17 cellular contexts compared by ENCODE assay signal in genomic region chr3:139187648-139188047, GRCh38.
"Had no signal": no experiment of that assay in that cellular context is flagged by ENCODE, and none has a peak within 500 bp of the region (broad histone marks: within the 10 kb centered on the region; RNA-seq: fewer than 3 reads in every experiment).

No MANE protein-coding gene starts in this region.

- H3K9me3 ChIP-seq: esophagus muscularis mucosa, sigmoid colon, suprapubic skin, upper lobe of right lung had no signal

- H3K4me3 ChIP-seq: esophagus muscularis mucosa, sigmoid colon, suprapubic skin, upper lobe of right lung had no signal

- H3K4me1 ChIP-seq: sigmoid colon, suprapubic skin, upper lobe of right lung had no signal

- ATAC-seq: activated CD8-positive, alpha-beta T cell treated with anti-CD3 and anti-CD28 coated beads for 36 hours; activated naive CD8-positive, alpha-beta T cell treated with anti-CD3 and anti-CD28 coated beads, Interleukin-2, amount 50 U/mL, for 24 hours; left ventricle myocardium superior; upper lobe of right lung had no signal

- H3K27ac ChIP-seq: esophagus muscularis mucosa, sigmoid colon, suprapubic skin, upper lobe of right lung, WERI-Rb-1 had no signal

- H3K27me3 ChIP-seq: esophagus muscularis mucosa, sigmoid colon, suprapubic skin, upper lobe of right lung had no signal

- FAIRE-seq: astrocyte had no signal

- DNase-seq: activated CD4-positive, alpha-beta T cell treated with anti-CD3 and anti-CD28 coated beads for 4 hours; activated CD8-positive, alpha-beta T cell treated with anti-CD3 and anti-CD28 coated beads for 36 hours; activated naive CD4-positive, alpha-beta T cell treated with Interleukin-2 at 50 U/mL for 16 hours; activated naive CD8-positive, alpha-beta T cell treated with anti-CD3 and anti-CD28 coated beads, Interleukin-2, amount 50 U/mL, for 24 hours; islet precursor cell; left ventricle myocardium superior; mesenchymal stem cell; sigmoid colon; stimulated activated CD4-positive, alpha-beta T cell treated with anti-CD3 and anti-CD28 coated beads, Interleukin-12 subunit alpha, Interleukin-12 subunit beta, amount 100 ng/mL, for 4 hours; stimulated activated CD4-positive, alpha-beta T cell treated with anti-CD3 and anti-CD28 coated beads, Interleukin-2, amount 100 ng/mL, for 48 hours; stimulated activated naive CD4-positive, alpha-beta T cell treated with Interleukin-2 at 50 U/mL for 16 hours; T1000; upper lobe of right lung; WERI-Rb-1 had no signal

- H3K36me3 ChIP-seq: esophagus muscularis mucosa, sigmoid colon, suprapubic skin, upper lobe of right lung, WERI-Rb-1 had no signal
